In genomic region chr6:37074053-37074827, GRCh38 we compare ENCODE assay signal across 13 cellular contexts.
DNase-seq lines count a peak whose midpoint lies in the region; ATAC-seq, FAIRE-seq and TF ChIP-seq lines count a peak whose summit lies in the region.
"Had no signal": no experiment of that assay in that cellular context is flagged by ENCODE, and none has a peak within 500 bp of the region (broad histone marks: within the 10 kb centered on the region; RNA-seq: fewer than 3 reads in every experiment).

No MANE protein-coding gene starts in this region.

- TF ChIP-seq POLR2A in breast epithelium (IDR thresholded peaks at IDR 0.05): no peak

- H3K9me3 ChIP-seq in breast epithelium (no peaks in the 10 kb centered on the region), left lung (no peaks in the 10 kb centered on the region), aorta (ENCODE audit: control insufficient read depth, low read length) (no peaks in the 10 kb centered on the region)

- no peaks in the 10 kb centered on the region for H3K9me3 Mint-ChIP-seq in MCF 10A (ENCODE audit: unreplicated experiment)

- H3K4me1 Mint-ChIP-seq in MCF 10A (ENCODE audit: insufficient read depth, unreplicated experiment): peaks cover 30% of the 10 kb centered on the region

- no TSS peak for BruUV-seq in MCF 10A (replicated peaks; lab: Mats Ljungman, UMichigan)

- TF ChIP-seq CTCF in MCF 10A (IDR thresholded peaks at IDR 0.05; ENCODE audit: unreplicated experiment): no peak
- TF ChIP-seq CTCF in breast epithelium (IDR thresholded peaks at IDR 0.05): no peak
- TF ChIP-seq CTCF in bronchial epithelial cell (IDR thresholded peaks at IDR 0.05; ENCODE audit: insufficient read depth, low read length, severe bottlenecking): no peak
- no peak for TF ChIP-seq CTCF in left lung (IDR thresholded peaks at IDR 0.05)
- TF ChIP-seq CTCF in GM13976 (IDR thresholded peaks at IDR 0.05; ENCODE audit: borderline replicate concordance, control extremely low read depth, extremely low read depth, insufficient read depth, missing control alignments): no peak

- no peak overlapping the region for H3K4me3 Mint-ChIP-seq in MCF 10A (ENCODE audit: unreplicated experiment)
- H3K4me3 Mint-ChIP-seq: activated CD4-positive, alpha-beta memory T cell treated with anti-CD3 and anti-CD28 coated beads, Interleukin-2, amount 10 ng/mL, durations not matched to agents 7 days and 5 days; activated naive CD4-positive, alpha-beta T cell treated with anti-CD3 and anti-CD28 coated beads for 36 hours; memory B cell had no signal

- FAIRE-seq in bronchial epithelial cell (lab: Jason Lieb, UNC): no peak

- H3K4me1 ChIP-seq in breast epithelium: no peaks in the 10 kb centered on the region
- peaks cover 0 to 11% of the 10 kb centered on the region in 2 donors for H3K4me1 ChIP-seq in left lung
- no peaks in the 10 kb centered on the region for H3K4me1 ChIP-seq in aorta (ENCODE audit: control insufficient read depth in 1 of 2, insufficient read depth in 2 of 2, low read length in 2 of 2)

- no peaks in the 10 kb centered on the region for H3K36me3 Mint-ChIP-seq in MCF 10A (ENCODE audit: insufficient read depth, unreplicated experiment)

- POLR2A ChIA-PET in MCF 10A (lab: Yijun Ruan, JAX): interaction anchor here (0.7 to 1.5 kb wide), 3 partner anchors 10 to 141 kb away, joined by 3 to 5 read pairs (median 3); no protein-coding TSS in a partner anchor

- no peaks in the 10 kb centered on the region for H3K36me3 ChIP-seq in breast epithelium
- H3K36me3 ChIP-seq in bronchial epithelial cell (ENCODE audit: control insufficient read depth, insufficient read depth, low read length): no peaks in the 10 kb centered on the region
- no peaks in the 10 kb centered on the region for H3K36me3 ChIP-seq in left lung
- H3K36me3 ChIP-seq in aorta (ENCODE audit: control insufficient read depth in 1 of 2, insufficient read depth in 2 of 2, low read length in 1 of 2): no peaks in the 10 kb centered on the region

- CTCF ChIA-PET in MCF 10A (lab: Yijun Ruan, JAX): interaction anchor here (0.6 to 1.4 kb wide), 3 partner anchors 10 to 14 kb away, joined by 3 to 6 read pairs (median 5); no protein-coding TSS in a partner anchor

- in situ Hi-C loops in GM13976 (cut with MboI; ENCODE audit: low sequenced_read_pairs, unreplicated experiment): no loop called here

- H3K27ac ChIP-seq in breast epithelium (peak overlapping the region in 1 of 2 donors; percentile 57), left lung (no peak overlapping the region), aorta (ENCODE audit: low read depth in 1 of 2, low read length in 2 of 2) (no peak overlapping the region)

- H3K4me3 ChIP-seq in breast epithelium (no peak overlapping the region), bronchial epithelial cell (ENCODE audit: low read depth, low read length) (no peak overlapping the region), left lung (no peak overlapping the region), aorta (ENCODE audit: low read length in 2 of 2) (no peak overlapping the region)
- H3K4me3 ChIP-seq: coronary artery had no signal

- intact Hi-C loops in MCF 10A (cut with micrococcal nuclease) (no loop called here), breast epithelium (cut with DNase I; ENCODE audit: low total_unique reads) (no loop called here), left lung (cut with DNase I) (no loop called here), aorta (cut with DNase I) (no loop called here)

- WGBS in aorta, 2 donors: 92% methylated on average over 12 of the region's 12 CpGs

- DNase-seq in MCF 10A (ENCODE audit: unreplicated experiment): peak; percentile 35
- DNase-seq in breast epithelium (ENCODE audit: low spot score in 2 of 2): no peak
- peak; percentile 65 for DNase-seq in bronchial epithelial cell (ENCODE audit: low read depth)
- DNase-seq in left lung: no peak
- peak in 1 of 2 donors; percentile 57 for DNase-seq in aorta
- DNase-seq in GM13976 (ENCODE audit: low spot score): no peak
- DNase-seq in activated T-cell treated with anti-CD3 and anti-CD28 coated beads, Interleukin-2, amount 50 U/mL, for 48 hours: no peak
- DNase-seq: activated CD4-positive, alpha-beta memory T cell treated with anti-CD3 and anti-CD28 coated beads, Interleukin-2, amount 10 ng/mL, durations not matched to agents 7 days and 5 days; activated naive CD4-positive, alpha-beta T cell treated with anti-CD3 and anti-CD28 coated beads for 36 hours; NCI-H1105 had no signal

- H3K27me3 ChIP-seq in breast epithelium: no peaks in the 10 kb centered on the region
- no peaks in the 10 kb centered on the region for H3K27me3 ChIP-seq in bronchial epithelial cell (ENCODE audit: control insufficient read depth, insufficient read depth, low read length)
- no peaks in the 10 kb centered on the region for H3K27me3 ChIP-seq in left lung
- H3K27me3 ChIP-seq in aorta (ENCODE audit: control insufficient read depth in 1 of 2, insufficient read depth in 2 of 2, low read length in 1 of 2): no peaks in the 10 kb centered on the region

- no peak overlapping the region for H3K27ac Mint-ChIP-seq in MCF 10A (ENCODE audit: low read depth, unreplicated experiment)
- H3K27ac Mint-ChIP-seq: activated CD4-positive, alpha-beta memory T cell treated with anti-CD3 and anti-CD28 coated beads, Interleukin-2, amount 10 ng/mL, durations not matched to agents 7 days and 5 days; activated naive CD4-positive, alpha-beta T cell treated with anti-CD3 and anti-CD28 coated beads for 36 hours; memory B cell had no signal

- ATAC-seq in left lung (peak; percentile 76), aorta (ENCODE audit: low FRiP score) (peak; percentile 37), HG02798 (IDR thresholded peaks at IDR 0.05; ENCODE audit: poor library complexity, unreplicated experiment) (no peak)

- no peaks in the 10 kb centered on the region for H3K27me3 Mint-ChIP-seq in MCF 10A (ENCODE audit: insufficient read depth, unreplicated experiment)
- H3K27me3 Mint-ChIP-seq: activated CD4-positive, alpha-beta memory T cell treated with anti-CD3 and anti-CD28 coated beads, Interleukin-2, amount 10 ng/mL, durations not matched to agents 7 days and 5 days; memory B cell had no signal

Comparison
In these comparisons a context has a peak if more than half of its experiments do, and no peak if none do; other contexts are left out.
1. DNase-seq: peak in MCF 10A (single experiment) and bronchial epithelial cell (single experiment); none in breast epithelium (0 of 2), left lung (0 of 2), GM13976 (single experiment) and activated T-cell treated with anti-CD3 and anti-CD28 coated beads, Interleukin-2, amount 50 U/mL, for 48 hours (0 of 2).